In the genomic region with DNA sequence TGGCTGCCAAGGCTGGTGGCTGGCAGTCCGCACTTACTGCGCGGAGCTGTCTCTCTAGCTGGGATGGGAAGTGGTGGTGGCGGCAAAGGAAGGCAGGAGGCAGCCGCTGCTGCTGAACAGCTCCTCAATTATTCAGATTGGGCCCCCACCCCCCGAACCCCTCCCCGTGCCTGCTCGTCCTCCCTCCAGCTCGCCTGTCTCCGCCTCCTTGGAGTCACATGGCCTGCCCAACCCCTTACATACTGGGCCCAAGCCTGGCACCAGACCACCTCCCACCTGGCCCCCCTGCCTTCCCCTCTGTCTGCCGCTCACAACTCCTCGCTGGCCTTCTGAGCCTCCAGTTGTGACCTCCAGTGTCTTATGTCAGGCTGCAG, we compare ENCODE assay signal across 9 cellular contexts. TPM values are rescaled to one million over a fixed set of nuclear protein-coding genes. Genes with fewer than 3 reads are reported as not detected.
DNase-seq lines count a peak whose midpoint lies in the region; ATAC-seq, FAIRE-seq and TF ChIP-seq lines count a peak whose summit lies in the region.
"Had no signal": no experiment of that assay in that cellular context is flagged by ENCODE, and none has a peak within 500 bp of the region (broad histone marks: within the 10 kb centered on the region; RNA-seq: fewer than 3 reads in every experiment).

SLC7A14 (minus strand) TSS at position 139 of the 374 bp plus-strand sequence. CDS start 59,139 bp downstream, outside the sequence.

- no peaks in the 10 kb centered on the region for H3K4me1 ChIP-seq in Karpas-422 (ENCODE audit: low read length)

- POLR2A ChIA-PET in AG04449 (lab: Yijun Ruan, JAX) = no interaction called here

- H3K79me2 ChIP-seq in Karpas-422 (ENCODE audit: low read length) = no peaks in the 10 kb centered on the region

- H3K4me3 ChIP-seq in AG04449 (ENCODE audit: low read depth, low read length) (peak within 1 kb of the TSS; percentile 54), kidney epithelial cell (ENCODE audit: low read depth, low read length) (peak within 1 kb of the TSS; percentile 23), Karpas-422 (ENCODE audit: low read length) (no peak within 1 kb of the TSS)

- TF ChIP-seq CTCF in AG04449 (IDR thresholded peaks at IDR 0.05; ENCODE audit: insufficient read depth, low read length, missing control alignments) (no peak), kidney epithelial cell (IDR thresholded peaks at IDR 0.05; ENCODE audit: insufficient read depth, low read length, poor library complexity, severe bottlenecking) (no peak)

- H4K20me1 ChIP-seq in Karpas-422 (ENCODE audit: insufficient read depth, low read depth, low read length) = no peaks in the 10 kb centered on the region

- no peak for ATAC-seq in HG03175 (IDR thresholded peaks at IDR 0.05; ENCODE audit: unreplicated experiment)

- H3K27me3 ChIP-seq in kidney epithelial cell (ENCODE audit: control insufficient read depth, insufficient read depth, low read length) = peaks cover 33% of the 10 kb centered on the region
- H3K27me3 ChIP-seq in Karpas-422 (ENCODE audit: low read length) = no peaks in the 10 kb centered on the region

- H3K36me3 ChIP-seq in kidney epithelial cell (ENCODE audit: control insufficient read depth, insufficient read depth, low read length) (no peaks in the 10 kb centered on the region), Karpas-422 (ENCODE audit: insufficient read depth, low read length) (no peaks in the 10 kb centered on the region)

- DNase-seq in AG04449 (ENCODE audit: low read depth, low spot score) = no peak
- DNase-seq in M059J (ENCODE audit: low read depth) = peak; percentile 28
- peak in 49 of 61 donors; percentile 2 to 81 (median 46) for DNase-seq in caudate nucleus (lab: John Stamatoyannopoulos, UW)
- no peak for DNase-seq in kidney epithelial cell (ENCODE audit: low read depth)
- no peak for DNase-seq in RCC 7860 (ENCODE audit: low spot score)
- no peak for DNase-seq in H4 (ENCODE audit: low spot score)
- DNase-seq in Karpas-422 = no peak
- DNase-seq: activated CD4-positive, alpha-beta T cell treated with anti-CD3 and anti-CD28 coated beads, Interleukin-2, amount 50 U/mL, for 48 hours had no signal

- no peak for FAIRE-seq in RCC 7860 (lab: Jason Lieb, UNC)

- no peaks in the 10 kb centered on the region for H3K9me3 ChIP-seq in Karpas-422 (ENCODE audit: low read length)

- CTCF ChIA-PET in AG04449 (lab: Yijun Ruan, JAX) = interaction anchor here (1.2 to 4.7 kb wide), 5 partner anchors 9 to 225 kb away, joined by 3 to 45 read pairs (median 5); no protein-coding TSS in a partner anchor

- peak within 1 kb of the TSS; percentile 33 for H3K27ac ChIP-seq in caudate nucleus (ENCODE audit: low read depth, low read length)
- no peak within 1 kb of the TSS for H3K27ac ChIP-seq in Karpas-422 (ENCODE audit: low read length)

- H3K4me2 ChIP-seq in Karpas-422 (ENCODE audit: low read depth, low read length, poor library complexity, severe bottlenecking) = no peak within 1 kb of the TSS

- no peak within 1 kb of the TSS for H2AFZ ChIP-seq in Karpas-422 (ENCODE audit: low read length)

- H3K9ac ChIP-seq in Karpas-422 (ENCODE audit: low read length) = no peak within 1 kb of the TSS

- no peaks in the 10 kb centered on the region for H3K9me2 ChIP-seq in Karpas-422 (replicated peaks; ENCODE audit: insufficient read depth, low read length)

RNA-seq across cellular contexts. Expression of gene SLC7A14, which starts in this region (rescaled TPM):
- total RNA-seq in M059J (2014; rRNA removed; shearing (Covaris generic)) = 2.8 and 2.9 TPM in 2 replicates
- 0.07 TPM in 1 of 2 replicates, not detected in the other for total RNA-seq in kidney epithelial cell
- not detected in 2 replicates for total RNA-seq in H4 (2014; rRNA removed; shearing (Covaris generic))
- not detected in 2 replicates for total RNA-seq in Karpas-422 (2014; rRNA removed; shearing (Covaris generic); ENCODE audit: low replicate concordance)

Comparison
In these comparisons a context has a peak if more than half of its experiments do, and no peak if none do; other contexts are left out.
1. DNase-seq: peak in M059J (single experiment) and caudate nucleus (49 of 61); none in AG04449 (single experiment), kidney epithelial cell (single experiment), RCC 7860 (single experiment), H4 (single experiment) and Karpas-422 (single experiment).